In the genomic region with DNA sequence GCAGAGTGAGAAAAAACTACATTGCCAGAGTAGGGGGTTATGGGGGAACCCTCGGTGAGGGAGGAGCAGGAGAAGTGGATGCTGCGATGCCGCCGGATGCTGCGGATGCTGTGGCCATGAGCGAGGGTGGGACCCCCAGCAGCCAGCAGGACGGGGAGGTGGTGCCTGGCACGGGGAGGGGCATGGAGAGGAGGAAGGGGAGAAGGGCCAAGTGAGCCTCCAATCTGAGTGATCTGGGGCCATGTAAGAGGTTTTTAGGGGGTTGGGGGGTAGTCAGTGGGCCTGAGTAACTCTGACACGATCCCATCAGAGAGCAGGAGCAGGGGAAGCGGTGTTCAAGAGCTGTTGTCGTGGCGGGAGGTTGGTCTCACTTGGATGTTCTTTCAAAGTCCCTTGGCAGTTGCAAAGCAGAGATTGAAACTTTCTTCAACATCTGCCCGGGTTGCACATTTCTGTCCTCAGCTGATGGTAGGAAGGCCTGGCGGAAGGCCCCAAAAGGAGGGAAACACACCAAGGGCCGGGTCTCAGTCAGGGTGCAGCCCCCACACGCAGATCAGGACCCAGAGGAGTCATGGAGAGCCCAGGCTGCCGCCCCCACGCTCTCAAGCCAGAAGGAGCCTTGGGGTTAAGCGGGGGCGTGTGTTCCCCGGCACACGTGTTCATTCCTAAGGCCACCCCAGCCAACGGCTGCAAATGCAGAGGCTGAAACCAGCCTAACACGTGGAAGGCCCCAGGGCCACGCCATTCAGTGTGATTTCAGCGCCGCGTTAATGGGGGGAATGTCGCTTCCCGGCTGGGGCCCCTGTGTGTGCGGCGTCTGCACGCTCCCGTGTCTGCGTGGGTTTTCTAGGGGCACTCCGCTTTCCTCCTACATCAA, we compare ENCODE assay signal across 13 cellular contexts.
A peak's percentile ranks its signal among the peaks of the same experiment; 100 is the strongest.
DNase-seq lines count a peak whose midpoint lies in the region; ATAC-seq, FAIRE-seq and TF ChIP-seq lines count a peak whose summit lies in the region.
"Had no signal": no experiment of that assay in that cellular context is flagged by ENCODE, and none has a peak within 500 bp of the region (broad histone marks: within the 10 kb centered on the region; RNA-seq: fewer than 3 reads in every experiment).

No MANE protein-coding gene starts in this region.

- H3K9me3 Mint-ChIP-seq in activated CD4-positive, alpha-beta T cell treated with anti-CD3 and anti-CD28 coated beads, Interleukin-2, amount 10 ng/mL, durations not matched to agents 24 days and 14 days = no peaks in the 10 kb centered on the region

- POLR2A ChIA-PET in HepG2 (lab: Yijun Ruan, JAX) = no interaction called here

- in situ Hi-C loops in HepG2 (cut with HindIII; ENCODE audit: extremely low pct_ligation_motif_present, low pct_unique_long_range_greater_than_20kb) = loop anchor here (5.0 kb wide), 1 partner anchor 38 kb away; no protein-coding TSS in a partner anchor

- peaks cover 4% of the 10 kb centered on the region for H3K4me1 Mint-ChIP-seq in activated CD4-positive, alpha-beta T cell treated with anti-CD3 and anti-CD28 coated beads, Interleukin-2, amount 10 ng/mL, durations not matched to agents 24 days and 14 days

- intact Hi-C loops in activated CD4-positive, alpha-beta T cell treated with anti-CD3 and anti-CD28 coated beads, Interleukin-2, amount 10 ng/mL, durations not matched to agents 24 days and 14 days (cut with micrococcal nuclease) = no loop called here
- intact Hi-C loops in HepG2 (cut with micrococcal nuclease; ENCODE audit: unreplicated experiment) = no loop called here
- intact Hi-C loops in upper lobe of right lung (cut with DNase I) = no loop called here

- ATAC-seq in HepG2 = no peak
- no peak for ATAC-seq in upper lobe of right lung
- ATAC-seq in HG03139 (IDR thresholded peaks at IDR 0.05; ENCODE audit: unreplicated experiment) = no peak

- no peak overlapping the region for H3K4me3 ChIP-seq in HepG2 (replicated peaks in 1 of 3; ENCODE audit: insufficient read depth in 1 of 3, low read depth in 2 of 3, low read length in 3 of 3)
- H3K4me3 ChIP-seq in suprapubic skin = no peak overlapping the region
- no peak overlapping the region for H3K4me3 ChIP-seq in WERI-Rb-1 (ENCODE audit: low read depth, low read length)
- no peak overlapping the region for H3K4me3 ChIP-seq in upper lobe of right lung
- H3K4me3 ChIP-seq: hepatocyte, tibial nerve had no signal

- 60% methylated on average over 33 of the region's 36 CpGs for WGBS in HepG2 (ENCODE audit: low lambda C conversion rate)
- 63% methylated on average over 29 of the region's 36 CpGs for WGBS in suprapubic skin

- peak overlapping the region; percentile 79 for H3K27ac Mint-ChIP-seq in activated CD4-positive, alpha-beta T cell treated with anti-CD3 and anti-CD28 coated beads, Interleukin-2, amount 10 ng/mL, durations not matched to agents 24 days and 14 days

- no TSS peak for BruUV-seq in HepG2 (replicated peaks; lab: Mats Ljungman, UMichigan)

- no peak overlapping the region for H3K9ac ChIP-seq in HepG2 (ENCODE audit: insufficient read depth, low read depth, low read length)

- H3K36me3 ChIP-seq in HepG2 (replicated peaks in 1 of 2; ENCODE audit: control insufficient read depth in 1 of 2, insufficient read depth in 2 of 2, low read length in 2 of 2) (no peaks in the 10 kb centered on the region), suprapubic skin (no peaks in the 10 kb centered on the region), WERI-Rb-1 (no peaks in the 10 kb centered on the region), upper lobe of right lung (no peaks in the 10 kb centered on the region)
- H3K36me3 ChIP-seq: tibial nerve had no signal

- FAIRE-seq in HepG2 (lab: Jason Lieb, UNC) = no peak

- peaks cover 2% of the 10 kb centered on the region for H3K27me3 Mint-ChIP-seq in activated CD4-positive, alpha-beta T cell treated with anti-CD3 and anti-CD28 coated beads, Interleukin-2, amount 10 ng/mL, durations not matched to agents 24 days and 14 days

- H3K27ac ChIP-seq in HepG2 (ENCODE audit: extremely low read length, insufficient read depth, low read length) (no peak overlapping the region), suprapubic skin (peak overlapping the region; percentile 44), WERI-Rb-1 (no peak overlapping the region), upper lobe of right lung (no peak overlapping the region)
- H3K27ac ChIP-seq: hepatocyte had no signal

- TF ChIP-seq CTCF in HepG2 (CRISPR knock-in tag; IDR thresholded peaks at IDR 0.05) (no peak), suprapubic skin (IDR thresholded peaks at IDR 0.05) (no peak), WERI-Rb-1 (IDR thresholded peaks at IDR 0.05; ENCODE audit: low read depth, low read length) (no peak), upper lobe of right lung (IDR thresholded peaks at IDR 0.05) (no peak)

- H3K4me1 ChIP-seq in HepG2 (ENCODE audit: insufficient read depth, low read length) (peaks cover 33% of the 10 kb centered on the region), suprapubic skin (peaks cover 52% of the 10 kb centered on the region), upper lobe of right lung (no peaks in the 10 kb centered on the region)

- no peak overlapping the region for H2AFZ ChIP-seq in HepG2 (ENCODE audit: low read length)
- H2AFZ ChIP-seq: hepatocyte had no signal

- DNase-seq in activated CD4-positive, alpha-beta T cell treated with anti-CD3 and anti-CD28 coated beads, Interleukin-2, amount 10 ng/mL, durations not matched to agents 24 days and 14 days = no peak
- DNase-seq in activated CD4-positive, alpha-beta T cell treated with anti-CD3 and anti-CD28 coated beads, Interleukin-2, amount 50 U/mL, for 1 hour = no peak
- peak; percentile 53 for DNase-seq in amniotic epithelial cell (ENCODE audit: low read depth)
- DNase-seq in HepG2 (ENCODE audit: low spot score) = no peak
- no peak for DNase-seq in suprapubic skin (ENCODE audit: low spot score in 2 of 2)
- no peak for DNase-seq in WERI-Rb-1
- no peak for DNase-seq in upper lobe of right lung
- DNase-seq: activated CD8-positive, alpha-beta memory T cell treated with anti-CD3 and anti-CD28 coated beads, Interleukin-2, amount 50 U/mL, for 4 hours; effector memory CD4-positive, alpha-beta T cell; T-helper 2 cell had no signal

- no peaks in the 10 kb centered on the region for H3K9me3 ChIP-seq in HepG2 (ENCODE audit: low read length)
- no peaks in the 10 kb centered on the region for H3K9me3 ChIP-seq in suprapubic skin
- H3K9me3 ChIP-seq in WERI-Rb-1 (ENCODE audit: severe bottlenecking) = no peaks in the 10 kb centered on the region
- no peaks in the 10 kb centered on the region for H3K9me3 ChIP-seq in upper lobe of right lung

- TF ChIP-seq POLR2A in HepG2 (IDR thresholded peaks at IDR 0.05; ENCODE audit: insufficient read depth in 1 of 2, low read depth in 2 of 2, low read length in 2 of 2) = no peak
- no peak for TF ChIP-seq POLR2A in suprapubic skin (IDR thresholded peaks at IDR 0.05)

- H4K20me1 ChIP-seq in HepG2 (ENCODE audit: insufficient read depth, low read length) = no peaks in the 10 kb centered on the region

- CTCF ChIA-PET in HepG2 (lab: Yijun Ruan, JAX; ENCODE audit: low intra/inter-chr PET ratio, low total read pairs) = interaction anchor here (1.3 to 1.4 kb wide), 2 partner anchors 22 to 41 kb away, joined by 3 read pairs; no protein-coding TSS in a partner anchor

- no peak for TF ChIP-seq RAD21 in HepG2 (CRISPR knock-in tag; IDR thresholded peaks at IDR 0.05)

- TF ChIP-seq EP300 in HepG2 (IDR thresholded peaks at IDR 0.05; ENCODE audit: low read depth in 2 of 2, low read length in 2 of 2) (no peak), HepG2 (CRISPR knock-in tag; IDR thresholded peaks at IDR 0.05; ENCODE audit: borderline replicate concordance) (no peak), suprapubic skin (IDR thresholded peaks at IDR 0.05) (no peak)

- H3K4me2 ChIP-seq in HepG2 (ENCODE audit: low read depth, low read length) = no peak overlapping the region
- H3K4me2 ChIP-seq: hepatocyte had no signal

- H3K4me3 Mint-ChIP-seq in activated CD4-positive, alpha-beta T cell treated with anti-CD3 and anti-CD28 coated beads, Interleukin-2, amount 10 ng/mL, durations not matched to agents 24 days and 14 days = no peak overlapping the region

- H3K36me3 Mint-ChIP-seq in activated CD4-positive, alpha-beta T cell treated with anti-CD3 and anti-CD28 coated beads, Interleukin-2, amount 10 ng/mL, durations not matched to agents 24 days and 14 days (ENCODE audit: low read depth) = no peaks in the 10 kb centered on the region

- H3K79me2 ChIP-seq in HepG2 (ENCODE audit: insufficient read depth, low read length) = no peaks in the 10 kb centered on the region
- H3K79me2 ChIP-seq: hepatocyte had no signal

- H3K27me3 ChIP-seq in HepG2 (ENCODE audit: control insufficient read depth in 1 of 2, insufficient read depth in 2 of 2, low read length in 2 of 2) (peaks cover 9 to 53% of the 10 kb centered on the region in 2 experiments; a peak in 4 of 5 replicates), suprapubic skin (no peaks in the 10 kb centered on the region), WERI-Rb-1 (ENCODE audit: insufficient read depth, low read depth, severe bottlenecking) (no peaks in the 10 kb centered on the region), upper lobe of right lung (no peaks in the 10 kb centered on the region)
- H3K27me3 ChIP-seq: hepatocyte, tibial nerve had no signal

TF ChIP-seq in HepG2, 621 proteins besides CTCF, POLR2A, EP300 and RAD21 (continues in another document):
- TF ChIP-seq ZNF230 (CRISPR knock-in tag; IDR thresholded peaks at IDR 0.05) = no peak
- TF ChIP-seq, protein P1, sequence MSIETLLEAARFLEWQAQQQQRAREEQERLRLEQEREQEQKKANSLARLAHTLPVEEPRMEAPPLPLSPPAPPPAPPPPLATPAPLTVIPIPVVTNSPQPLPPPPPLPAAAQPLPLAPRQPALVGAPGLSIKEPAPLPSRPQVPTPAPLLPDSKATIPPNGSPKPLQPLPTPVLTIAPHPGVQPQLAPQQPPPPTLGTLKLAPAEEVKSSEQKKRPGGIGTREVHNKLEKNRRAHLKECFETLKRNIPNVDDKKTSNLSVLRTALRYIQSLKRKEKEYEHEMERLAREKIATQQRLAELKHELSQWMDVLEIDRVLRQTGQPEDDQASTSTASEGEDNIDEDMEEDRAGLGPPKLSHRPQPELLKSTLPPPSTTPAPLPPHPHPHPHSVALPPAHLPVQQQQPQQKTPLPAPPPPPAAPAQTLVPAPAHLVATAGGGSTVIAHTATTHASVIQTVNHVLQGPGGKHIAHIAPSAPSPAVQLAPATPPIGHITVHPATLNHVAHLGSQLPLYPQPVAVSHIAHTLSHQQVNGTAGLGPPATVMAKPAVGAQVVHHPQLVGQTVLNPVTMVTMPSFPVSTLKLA (IDR thresholded peaks at IDR 0.05) = 0 out of 2 replicates have a peak, but pooled peaks have one; percentile 47
- TF ChIP-seq ZNF75D (CRISPR knock-in tag; IDR thresholded peaks at IDR 0.05; ENCODE audit: borderline replicate concordance) = no peak
- TF ChIP-seq, protein P2, sequence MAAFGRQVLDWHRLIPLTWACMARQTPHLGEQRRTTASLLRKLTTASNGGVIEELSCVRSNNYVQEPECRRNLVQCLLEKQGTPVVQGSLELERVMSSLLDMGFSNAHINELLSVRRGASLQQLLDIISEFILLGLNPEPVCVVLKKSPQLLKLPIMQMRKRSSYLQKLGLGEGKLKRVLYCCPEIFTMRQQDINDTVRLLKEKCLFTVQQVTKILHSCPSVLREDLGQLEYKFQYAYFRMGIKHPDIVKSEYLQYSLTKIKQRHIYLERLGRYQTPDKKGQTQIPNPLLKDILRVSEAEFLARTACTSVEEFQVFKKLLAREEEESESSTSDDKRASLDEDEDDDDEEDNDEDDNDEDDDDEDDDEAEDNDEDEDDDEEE (CRISPR knock-in tag; IDR thresholded peaks at IDR 0.05) = no peak
